In genomic region chr13:51808811-51809210, GRCh38 we compare ENCODE assay signal across 29 cellular contexts. TPM values are rescaled to one million over a fixed set of nuclear protein-coding genes. Genes with fewer than 3 reads are reported as not detected.
"Had no signal": no experiment of that assay in that cellular context is flagged by ENCODE, and none has a peak within 500 bp of the region (broad histone marks: within the 10 kb centered on the region; RNA-seq: fewer than 3 reads in every experiment).

No MANE protein-coding gene starts in this region.

- H2AFZ ChIP-seq: hepatocyte had no signal

- H3K4me3 ChIP-seq: dorsolateral prefrontal cortex, hepatocyte, left ventricle myocardium inferior, lower lobe of right lung, spleen, tibial artery, upper lobe of left lung, uterus had no signal

- H3K4me3 Mint-ChIP-seq: nephron progenitor cell; stimulated activated memory B cell treated with anti-CD40 and anti-IgM and Interleukin-4, amounts not matched to agents 10 μg/mL and 1 μg/mL and 100 μg/mL, for 72 hours; stimulated activated naive CD8-positive, alpha-beta T cell treated with anti-CD3 and anti-CD28 coated beads, Interleukin-15, Interleukin-2, amounts not matched to agents 100 ng/mL and 50 ng/mL, for 24 hours had no signal

- H3K9me3 Mint-ChIP-seq: nephron progenitor cell; stimulated activated naive CD8-positive, alpha-beta T cell treated with anti-CD3 and anti-CD28 coated beads, Interleukin-15, Interleukin-2, amounts not matched to agents 100 ng/mL and 50 ng/mL, for 24 hours had no signal

- H3K4me2 ChIP-seq: hepatocyte had no signal

- H3K79me2 ChIP-seq: hepatocyte had no signal

- DNase-seq: dorsolateral prefrontal cortex; effector CD8-positive, alpha-beta T cell; foreskin melanocyte; head of caudate nucleus; kidney; left cardiac atrium; left ventricle myocardium inferior; lower lobe of right lung; mesenchymal stem cell; midbrain; nephron progenitor cell; posterior cingulate gyrus; spleen; stimulated activated CD4-positive, alpha-beta T cell treated with anti-CD3 and anti-CD28 coated beads, Interleukin-15, amount 100 ng/mL, for 24 hours; stimulated activated CD4-positive, alpha-beta T cell treated with anti-CD3 and anti-CD28 coated beads, Interleukin-1b, Interleukin-23, amount 100 ng/mL, for 48 hours; stimulated activated CD4-positive, alpha-beta T cell treated with anti-CD3 and anti-CD28 coated beads, Interleukin-4, amount 100 ng/mL, for 24 hours; tibial artery; upper lobe of left lung; uterus had no signal

- H3K27me3 Mint-ChIP-seq: stimulated activated memory B cell treated with anti-CD40 and anti-IgM and Interleukin-4, amounts not matched to agents 10 μg/mL and 1 μg/mL and 100 μg/mL, for 72 hours; stimulated activated naive CD8-positive, alpha-beta T cell treated with anti-CD3 and anti-CD28 coated beads, Interleukin-15, Interleukin-2, amounts not matched to agents 100 ng/mL and 50 ng/mL, for 24 hours had no signal

- H3K4me1 ChIP-seq: uterus had no signal

- H3K27me3 ChIP-seq: dorsolateral prefrontal cortex, hepatocyte, neutrophil, spleen, tibial artery, upper lobe of left lung, uterus had no signal

- H3K27ac ChIP-seq: dorsolateral prefrontal cortex, hepatocyte, left ventricle myocardium inferior, lower lobe of right lung, neutrophil, spleen, tibial artery, upper lobe of left lung, uterus had no signal

- H3K9me3 ChIP-seq: left ventricle myocardium inferior, lower lobe of right lung, neutrophil, spleen, tibial artery, upper lobe of left lung, uterus had no signal

- H3K27ac Mint-ChIP-seq: stimulated activated memory B cell treated with anti-CD40 and anti-IgM and Interleukin-4, amounts not matched to agents 10 μg/mL and 1 μg/mL and 100 μg/mL, for 72 hours; stimulated activated naive CD8-positive, alpha-beta T cell treated with anti-CD3 and anti-CD28 coated beads, Interleukin-15, Interleukin-2, amounts not matched to agents 100 ng/mL and 50 ng/mL, for 24 hours had no signal

- H3K36me3 ChIP-seq: left ventricle myocardium inferior, lower lobe of right lung, spleen, tibial artery, upper lobe of left lung, uterus had no signal

- ATAC-seq: left cardiac atrium; lower lobe of right lung; sciatic nerve; stimulated activated memory B cell treated with anti-CD40 and anti-IgM and Interleukin-4, amounts not matched to agents 10 μg/mL and 1 μg/mL and 100 μg/mL, for 72 hours had no signal

RNA-seq across cellular contexts. Expression of gene TMEM272, which starts 36.2 kb away (rescaled TPM):
- total RNA-seq: osteoblast, pulmonary artery endothelial cell, skeletal muscle tissue had no signal
- polyA plus RNA-seq: esophagus had no signal

RNA-seq across cellular contexts. Expression of gene CCDC70, which starts 53.0 kb away (rescaled TPM):
- total RNA-seq: dorsolateral prefrontal cortex, hepatocyte, kidney, left cardiac atrium, left ventricle myocardium inferior, lower lobe of right lung, osteoblast, pulmonary artery endothelial cell, sciatic nerve, skeletal muscle tissue, spleen, temporal lobe, upper lobe of left lung, uterus had no signal
- polyA plus RNA-seq: esophagus, hepatocyte, spleen had no signal
